ENCODE assay signal across 8 cellular contexts in genomic region chr10:114304566-114305421, GRCh38.
DNase-seq lines count a peak whose midpoint lies in the region; ATAC-seq lines count a peak whose summit lies in the region.

No MANE protein-coding gene starts in this region.

- 15 to 16% methylated on average over 40 to 41 of the region's 41 CpGs for WGBS in aorta, 2 donors

- peak overlapping the region in 1 of 2 donors; percentile 11 for H3K4me3 ChIP-seq in aorta (ENCODE audit: low read length in 2 of 2)

- H3K9me3 ChIP-seq in aorta (ENCODE audit: control insufficient read depth, low read length) = no peaks in the 10 kb centered on the region

- no peaks in the 10 kb centered on the region for H3K36me3 ChIP-seq in aorta (ENCODE audit: control insufficient read depth in 1 of 2, insufficient read depth in 2 of 2, low read length in 1 of 2)

- intact Hi-C loops in head of caudate nucleus (cut with DNase I) = loop anchor here (10.0 kb wide), 1 partner anchor 160 kb away; no protein-coding TSS in a partner anchor
- intact Hi-C loops in aorta (cut with DNase I) = loop anchor here (1.0 to 10.0 kb wide), 5 partner anchors 98 to 220 kb away; partner anchors contain the start of gene AFAP1L2 (in 1 of the 2)

- H3K4me1 ChIP-seq in aorta (ENCODE audit: control insufficient read depth in 1 of 2, insufficient read depth in 2 of 2, low read length in 2 of 2) = no peaks in the 10 kb centered on the region

- ATAC-seq in GM18861 (IDR thresholded peaks at IDR 0.05; ENCODE audit: unreplicated experiment) = peak; percentile 41
- peak; percentile 68 for ATAC-seq in HG03139 (IDR thresholded peaks at IDR 0.05; ENCODE audit: unreplicated experiment)
- ATAC-seq in aorta (ENCODE audit: low FRiP score) = peak; percentile 77

- peak overlapping the region in 1 of 2 donors; percentile 43 for H3K27ac ChIP-seq in aorta (ENCODE audit: low read depth in 1 of 2, low read length in 2 of 2)

- no peaks in the 10 kb centered on the region for H3K27me3 ChIP-seq in aorta (ENCODE audit: control insufficient read depth in 1 of 2, insufficient read depth in 2 of 2, low read length in 1 of 2)

- DNase-seq in AG08395 (ENCODE audit: low spot score) (peak; percentile 31), NOMO-1 (lab: John Stamatoyannopoulos, UW; ENCODE audit: unreplicated experiment in 2 of 2) (peak; percentile 46 to 49), head of caudate nucleus (peak in 32 of 42 donors; percentile 19 to 65 (median 40)), retina (peak; percentile 90), aorta (peak; percentile 65 to 83)
- DNase-seq in activated T-helper 1 cell treated with anti-CD3 and anti-CD28 coated beads, Interleukin-2, amount 50 U/mL, for 16 hours (ENCODE audit: low read depth in 1 of 2, low spot score in 1 of 2) = peak; percentile 27 to 35

Comparison
In these comparisons a context has a peak if more than half of its experiments do, and no peak if none do; other contexts are left out.
1. DNase-seq: peak in every context shown above with its lines; median percentile 90 in retina; 74 in aorta; 48 in NOMO-1; 40 in head of caudate nucleus; 31 in AG08395; 31 in activated T-helper 1 cell treated with anti-CD3 and anti-CD28 coated beads, Interleukin-2, amount 50 U/mL, for 16 hours.